In genomic region chr1:244052011-244052727, GRCh38 we compare ENCODE assay signal across 10 cellular contexts. TPM values are rescaled to one million over a fixed set of nuclear protein-coding genes. Genes with fewer than 3 reads are reported as not detected.
DNase-seq lines count a peak whose midpoint lies in the region; ATAC-seq lines count a peak whose summit lies in the region.
"Had no signal": no experiment of that assay in that cellular context is flagged by ENCODE, and none has a peak within 500 bp of the region (broad histone marks: within the 10 kb centered on the region; RNA-seq: fewer than 3 reads in every experiment).

No MANE protein-coding gene starts in this region.

- H3K4me1 Mint-ChIP-seq in activated T-helper 17 cell treated with anti-CD3 and anti-CD28 coated beads, Interleukin-2, amount 50 U/mL, for 72 hours: peaks cover 17% of the 10 kb centered on the region

- peaks cover 28% of the 10 kb centered on the region for H3K36me3 ChIP-seq in thymus (ENCODE audit: control insufficient read depth, insufficient read depth)

- no peak overlapping the region for H3K27ac Mint-ChIP-seq in activated T-helper 17 cell treated with anti-CD3 and anti-CD28 coated beads, Interleukin-2, amount 50 U/mL, for 72 hours

- H3K27me3 ChIP-seq in thymus (ENCODE audit: control insufficient read depth, insufficient read depth): no peaks in the 10 kb centered on the region

- H3K9me3 Mint-ChIP-seq in activated T-helper 17 cell treated with anti-CD3 and anti-CD28 coated beads, Interleukin-2, amount 50 U/mL, for 72 hours: no peaks in the 10 kb centered on the region

- peaks cover 9% of the 10 kb centered on the region for H3K4me1 ChIP-seq in thymus (ENCODE audit: control insufficient read depth, insufficient read depth, low read length)

- no peak for ATAC-seq in GM18517 (IDR thresholded peaks at IDR 0.05; ENCODE audit: unreplicated experiment)
- ATAC-seq in activated T-helper 17 cell treated with anti-CD3 and anti-CD28 coated beads, Interleukin-2, amount 50 U/mL, for 72 hours (replicated peaks): no peak

- no peak overlapping the region for H3K4me3 Mint-ChIP-seq in activated T-helper 17 cell treated with anti-CD3 and anti-CD28 coated beads, Interleukin-2, amount 50 U/mL, for 72 hours

- H3K27ac ChIP-seq in thymus (ENCODE audit: low read depth): peak overlapping the region; percentile 31

- peaks cover 6% of the 10 kb centered on the region for H3K36me3 Mint-ChIP-seq in activated T-helper 17 cell treated with anti-CD3 and anti-CD28 coated beads, Interleukin-2, amount 50 U/mL, for 72 hours (ENCODE audit: low read depth)

- DNase-seq in NCI-H2196 (lab: John Stamatoyannopoulos, UW; ENCODE audit: unreplicated experiment) (peak; percentile 4), NCI-H2196 treated with DMSO at 0.1 percent for 48 hours (lab: John Stamatoyannopoulos, UW; ENCODE audit: unreplicated experiment) (no peak), OCI-M1 (lab: John Stamatoyannopoulos, UW) (peak; percentile 61), globus pallidus (ENCODE audit: low spot score) (peak; percentile 59), germinal center (ENCODE audit: low spot score) (no peak)
- DNase-seq: cortex of kidney, NCI-H345 had no signal

- no peaks in the 10 kb centered on the region for H3K9me3 ChIP-seq in thymus (ENCODE audit: control insufficient read depth)

- no peaks in the 10 kb centered on the region for H3K27me3 Mint-ChIP-seq in activated T-helper 17 cell treated with anti-CD3 and anti-CD28 coated beads, Interleukin-2, amount 50 U/mL, for 72 hours

- 19% methylated on average over 5 of the region's 5 CpGs for WGBS in thymus

- peak overlapping the region; percentile 47 for H3K4me3 ChIP-seq in thymus (ENCODE audit: low read length)

RNA-seq across cellular contexts. Expression of gene ZBTB18, which starts 1.1 kb away (rescaled TPM):
- 47.3 TPM for polyA plus RNA-seq in thymus
- 1 to 10 TPM; 5.1 to 6.5 TPM for total RNA-seq in activated T-helper 17 cell treated with anti-CD3 and anti-CD28 coated beads, Interleukin-2, amount 50 U/mL, for 72 hours

Comparison
In these comparisons a context has a peak if more than half of its experiments do, and no peak if none do; other contexts are left out.
1. DNase-seq: peak in NCI-H2196 (single experiment), OCI-M1 (single experiment) and globus pallidus (single experiment); none in NCI-H2196 treated with DMSO at 0.1 percent for 48 hours (single experiment) and germinal center (single experiment).